Comparison of ENCODE assay signal across 27 cellular contexts in genomic region chr2:5758346-5758745, GRCh38.
"Had no signal": no experiment of that assay in that cellular context is flagged by ENCODE, and none has a peak within 500 bp of the region (broad histone marks: within the 10 kb centered on the region; RNA-seq: fewer than 3 reads in every experiment).

No MANE protein-coding gene starts in this region.

- H3K4me3 ChIP-seq: stomach, suprapubic skin, testis, thoracic aorta, thyroid gland, tibial artery, tibial nerve, transverse colon, upper lobe of left lung, upper lobe of right lung, uterus, vagina had no signal

- FAIRE-seq: urothelium cell line had no signal

- H3K27ac ChIP-seq: stomach, suprapubic skin, testis, thoracic aorta, thyroid gland, tibial artery, tibial nerve, transverse colon, upper lobe of left lung, upper lobe of right lung, uterus, vagina had no signal

- H3K36me3 ChIP-seq: stomach, suprapubic skin, thoracic aorta, thyroid gland, tibial artery, tibial nerve, transverse colon, upper lobe of left lung, upper lobe of right lung, uterus, vagina had no signal

- H3K27me3 ChIP-seq: stomach, testis, thyroid gland, tibial artery, tibial nerve, transverse colon, upper lobe of left lung, upper lobe of right lung, uterus, vagina had no signal

- ATAC-seq: stimulated activated effector memory CD8-positive, alpha-beta T cell treated with anti-CD3 and anti-CD28 coated beads, Interleukin-12 subunit alpha, Interleukin-12 subunit beta, amount 100 ng/mL, for 72 hours; stimulated activated memory B cell treated with anti-CD40 and anti-IgM and Interleukin-4, amounts not matched to agents 10 μg/mL and 1 μg/mL and 100 μg/mL, for 72 hours; stimulated activated naive B cell treated with anti-CD40 and anti-IgM and Interleukin-4, amounts not matched to agents 10 μg/mL and 1 μg/mL and 100 μg/mL, for 72 hours; stimulated activated naive CD8-positive, alpha-beta T cell treated with anti-CD3 and anti-CD28 coated beads, Interleukin-15, amount 100 ng/mL, for 72 hours; stimulated activated naive CD8-positive, alpha-beta T cell treated with anti-CD3 and anti-CD28 coated beads, Interleukin-15, Interleukin-2, amounts not matched to agents 100 U/mL and 50 U/mL, for 24 hours; upper lobe of right lung had no signal

- H3K4me1 ChIP-seq: stomach, suprapubic skin, testis, thyroid gland, tibial artery, tibial nerve, transverse colon, upper lobe of left lung, upper lobe of right lung, uterus, vagina had no signal

- DNase-seq: stimulated activated CD4-positive, alpha-beta T cell treated with anti-CD3 and anti-CD28 coated beads, Interleukin-2, amount 100 ng/mL, for 48 hours; stimulated activated CD4-positive, alpha-beta T cell treated with anti-CD3 and anti-CD28 coated beads, Interleukin-4, amount 100 ng/mL, for 1 hour; stimulated activated CD4-positive, alpha-beta T cell treated with anti-CD3 and anti-CD28 coated beads, Interleukin-4, amount 100 ng/mL, for 24 hours; stimulated activated CD4-positive, alpha-beta T cell treated with anti-CD3 and anti-CD28 coated beads, Interleukin-4, amount 100 ng/mL, for 4 hours; stimulated activated CD8-positive, alpha-beta memory T cell treated with anti-CD3 and anti-CD28 coated beads, Interleukin-4, amount 100 ng/mL, for 48 hours; stimulated activated naive B cell treated with anti-CD40 and anti-IgM and Interleukin-4, amounts not matched to agents 10 μg/mL and 1 μg/mL and 100 μg/mL, for 72 hours; stimulated activated naive CD4-positive, alpha-beta T cell; stimulated activated naive CD4-positive, alpha-beta T cell treated with Interleukin-2 at 50 U/mL for 16 hours; stimulated activated naive CD8-positive, alpha-beta T cell treated with anti-CD3 and anti-CD28 coated beads, Interleukin-15, amount 100 ng/mL, for 72 hours; stimulated activated naive CD8-positive, alpha-beta T cell treated with anti-CD3 and anti-CD28 coated beads, Interleukin-15, Interleukin-2, amounts not matched to agents 100 U/mL and 50 U/mL, for 24 hours; stomach; substantia nigra; testis; thyroid gland; tibial artery; transverse colon; trophoblast cell; upper lobe of left lung; upper lobe of right lung; uterus had no signal

- H3K9me3 ChIP-seq: stomach, suprapubic skin, testis, thoracic aorta, thyroid gland, tibial artery, tibial nerve, transverse colon, upper lobe of left lung, upper lobe of right lung, uterus, vagina had no signal
